In genomic region chr7:33873981-33874750, GRCh38 we compare ENCODE assay signal across 12 cellular contexts. TPM values are rescaled to one million over a fixed set of nuclear protein-coding genes. Genes with fewer than 3 reads are reported as not detected.
DNase-seq lines count a peak whose midpoint lies in the region; ATAC-seq and TF ChIP-seq lines count a peak whose summit lies in the region.
"Had no signal": no experiment of that assay in that cellular context is flagged by ENCODE, and none has a peak within 500 bp of the region (broad histone marks: within the 10 kb centered on the region; RNA-seq: fewer than 3 reads in every experiment).

No MANE protein-coding gene starts in this region.

- H3K4me1 Mint-ChIP-seq in H9: peaks cover 27 to 30% of the 10 kb centered on the region in 2 experiments
- H3K4me1 Mint-ChIP-seq: naive thymus-derived CD4-positive, alpha-beta T cell had no signal

- intact Hi-C loops in transverse colon (cut with DNase I; ENCODE audit: low total_unique reads): no loop called here

- no peak overlapping the region for H3K4ac ChIP-seq in H9 (ENCODE audit: low read depth, low read length)

- no peak overlapping the region for H2BK120ac ChIP-seq in H9 (ENCODE audit: low read depth, low read length, poor library complexity, severe bottlenecking)

- TF ChIP-seq CTCF in H9 (conservative IDR thresholded peaks at IDR 0.05): no peak
- no peak for TF ChIP-seq CTCF in foreskin keratinocyte (conservative IDR thresholded peaks at IDR 0.05)
- no peak for TF ChIP-seq CTCF in transverse colon (IDR thresholded peaks at IDR 0.05)

- no peaks in the 10 kb centered on the region for H3K79me1 ChIP-seq in H9 (ENCODE audit: insufficient read depth, low read depth, low read length, poor library complexity, severe bottlenecking)

- H3K4me2 ChIP-seq in H9 (ENCODE audit: insufficient read depth, insufficient read length, low read length): no peak overlapping the region

- in situ Hi-C loops in transverse colon (cut with MboI; ENCODE audit: low pct_ligation_motif_present in 1 of 4, low pct_unique_long_range_greater_than_20kb in 1 of 4, low sequenced_read_pairs in 3 of 4): no loop called here

- no peak overlapping the region for H3K4me3 ChIP-seq in transverse colon

- H2AK5ac ChIP-seq in H9 (ENCODE audit: insufficient read length, low read length): no peak overlapping the region

- H4K91ac ChIP-seq in H9 (ENCODE audit: insufficient read length, low read depth, low read length): no peak overlapping the region

- no CpG with 5 or more reads among the region's 4 CpGs for WGBS in H9 (ENCODE audit: extremely low coverage, insufficient read length, low lambda C conversion rate)
- 68 to 100% methylated on average over 3 to 4 of the region's 4 CpGs for WGBS in transverse colon (ENCODE audit: low coverage in 1 of 2), 2 donors

- DNase-seq in H9: no peak
- DNase-seq in SW480 (ENCODE audit: low spot score): peak; percentile 38
- DNase-seq in foreskin keratinocyte: peak; percentile 75 to 87
- no peak for DNase-seq in transverse colon
- DNase-seq in NCI-H2029 treated with DMSO at 0.1 percent for 48 hours (lab: John Stamatoyannopoulos, UW): no peak
- DNase-seq: activated CD8-positive, alpha-beta T cell treated with anti-CD3 and anti-CD28 coated beads for 36 hours; activated naive CD4-positive, alpha-beta T cell treated with Interleukin-2 at 50 U/mL for 16 hours; naive thymus-derived CD4-positive, alpha-beta T cell; NCI-H187 treated with DMSO at 0.1 percent for 48 hours; T-helper 2 cell had no signal

- H3K4me1 ChIP-seq in H9 (ENCODE audit: insufficient read depth, low read length) (peaks cover 4% of the 10 kb centered on the region; the same call in 1 of the 2 replicates), foreskin keratinocyte (peaks cover 18% of the 10 kb centered on the region), transverse colon (no peaks in the 10 kb centered on the region)

- H2BK15ac ChIP-seq in H9 (ENCODE audit: low read depth, low read length): no peak overlapping the region

- no peak overlapping the region for H2AFZ ChIP-seq in H9 (ENCODE audit: low read length)

- no peak overlapping the region for H4K5ac ChIP-seq in H9 (ENCODE audit: insufficient read length, low read depth, low read length)

- H3K27ac ChIP-seq in H9 (ENCODE audit: insufficient read length, low read depth, low read length) (no peak overlapping the region), foreskin keratinocyte (peak overlapping the region; percentile 29), transverse colon (peak overlapping the region; percentile 19 to 44 (median 39))

- no peak overlapping the region for H4K8ac ChIP-seq in H9 (replicated peaks; ENCODE audit: insufficient read length, low read depth, low read length)

- H3K56ac ChIP-seq in H9 (ENCODE audit: insufficient read length, low read depth, low read length): no peak overlapping the region

- ATAC-seq in foreskin keratinocyte (peak; percentile 99), HG02840 (IDR thresholded peaks at IDR 0.05; ENCODE audit: low FRiP score, unreplicated experiment) (no peak), HG03045 (IDR thresholded peaks at IDR 0.05; ENCODE audit: unreplicated experiment) (no peak)
- ATAC-seq: activated CD8-positive, alpha-beta T cell treated with anti-CD3 and anti-CD28 coated beads for 36 hours; naive thymus-derived CD4-positive, alpha-beta T cell had no signal

- H3K14ac ChIP-seq in H9 (ENCODE audit: insufficient read depth, low read length): no peak overlapping the region

- no peaks in the 10 kb centered on the region for H3K23me2 ChIP-seq in H9 (ENCODE audit: insufficient read length, low read depth, low read length, poor library complexity, severe bottlenecking)

- no peak overlapping the region for H3T11ph ChIP-seq in H9 (ENCODE audit: low read length)

- no peak overlapping the region for H3K18ac ChIP-seq in H9 (ENCODE audit: insufficient read length, low read depth, low read length)

- H2BK5ac ChIP-seq in H9 (ENCODE audit: insufficient read length, low read length): no peak overlapping the region

- no peak overlapping the region for H3K9ac ChIP-seq in H9 (ENCODE audit: extremely low read depth, insufficient read length, low read length)

- peak overlapping the region in 2 of 3 experiments; percentile 78 to 83; a peak in 4 of 7 replicates for H3K27ac Mint-ChIP-seq in H9
- H3K27ac Mint-ChIP-seq: activated CD8-positive, alpha-beta T cell treated with anti-CD3 and anti-CD28 coated beads for 36 hours; naive thymus-derived CD4-positive, alpha-beta T cell had no signal

- no peak for TF ChIP-seq EP300 in transverse colon (IDR thresholded peaks at IDR 0.05; ENCODE audit: low read depth)

- no peaks in the 10 kb centered on the region for H4K20me1 ChIP-seq in H9 (ENCODE audit: control insufficient read depth, insufficient read depth, insufficient read length)

- no peaks in the 10 kb centered on the region for H3K27me3 Mint-ChIP-seq in H9 (ENCODE audit: low read depth)

- H3K9me3 Mint-ChIP-seq in H9: no peaks in the 10 kb centered on the region
- H3K9me3 Mint-ChIP-seq: activated CD8-positive, alpha-beta T cell treated with anti-CD3 and anti-CD28 coated beads for 36 hours; naive thymus-derived CD4-positive, alpha-beta T cell had no signal

- H2BK20ac ChIP-seq in H9 (ENCODE audit: low read depth, low read length, poor library complexity, severe bottlenecking): peak overlapping the region; percentile 1

- no peak overlapping the region for H3K23ac ChIP-seq in H9 (ENCODE audit: insufficient read length, low read depth, low read length)

- H3K27me3 ChIP-seq in H9 (ENCODE audit: insufficient read depth, low read length) (no peaks in the 10 kb centered on the region), foreskin keratinocyte (no peaks in the 10 kb centered on the region), transverse colon (no peaks in the 10 kb centered on the region)

- H3K9me3 ChIP-seq in H9 (ENCODE audit: control insufficient read depth, low read depth, low read length): no peaks in the 10 kb centered on the region
- H3K9me3 ChIP-seq in transverse colon: no peaks in the 10 kb centered on the region

- H3K4me3 Mint-ChIP-seq in H9: no peak overlapping the region
- H3K4me3 Mint-ChIP-seq: activated CD8-positive, alpha-beta T cell treated with anti-CD3 and anti-CD28 coated beads for 36 hours; naive thymus-derived CD4-positive, alpha-beta T cell had no signal

- no peaks in the 10 kb centered on the region for H3K36me3 ChIP-seq in transverse colon

- no peak overlapping the region for H2BK12ac ChIP-seq in H9 (ENCODE audit: insufficient read length, low read depth, low read length)

- H3K36me3 Mint-ChIP-seq in H9 (ENCODE audit: insufficient read depth in 1 of 3, low read depth in 3 of 3): no peaks in the 10 kb centered on the region; a peak in 1 of 7 replicates
- H3K36me3 Mint-ChIP-seq: naive thymus-derived CD4-positive, alpha-beta T cell had no signal

- no peak for TF ChIP-seq POLR2A in transverse colon (IDR thresholded peaks at IDR 0.05)

- no peaks in the 10 kb centered on the region for H3K79me2 ChIP-seq in H9 (ENCODE audit: insufficient read depth, low read length)

RNA-seq across cellular contexts. Expression of gene BMPER, which starts 31.2 kb away (rescaled TPM):
- total RNA-seq in H9 (2021) (0.20 and 0.57 TPM in 2 replicates), foreskin keratinocyte (0.20 and 0.25 TPM in 2 replicates), transverse colon (1 to 10 TPM in 3 of 4 donors, under 1 TPM in 1; 1.00 to 2.5 (median 1.8) TPM)
- 0.07 TPM in 1 of 2 replicates, not detected in the other for polyA plus RNA-seq in foreskin keratinocyte
- total RNA-seq: activated CD8-positive, alpha-beta T cell treated with anti-CD3 and anti-CD28 coated beads for 36 hours had no signal
- polyA plus RNA-seq: naive thymus-derived CD4-positive, alpha-beta T cell had no signal

Comparison
In these comparisons a context has a peak if more than half of its experiments do, and no peak if none do; other contexts are left out.
1. DNase-seq: peak in SW480 (single experiment) and foreskin keratinocyte (2 of 2); none in H9 (single experiment), transverse colon (single experiment) and NCI-H2029 treated with DMSO at 0.1 percent for 48 hours (single experiment).